In the genomic region with DNA sequence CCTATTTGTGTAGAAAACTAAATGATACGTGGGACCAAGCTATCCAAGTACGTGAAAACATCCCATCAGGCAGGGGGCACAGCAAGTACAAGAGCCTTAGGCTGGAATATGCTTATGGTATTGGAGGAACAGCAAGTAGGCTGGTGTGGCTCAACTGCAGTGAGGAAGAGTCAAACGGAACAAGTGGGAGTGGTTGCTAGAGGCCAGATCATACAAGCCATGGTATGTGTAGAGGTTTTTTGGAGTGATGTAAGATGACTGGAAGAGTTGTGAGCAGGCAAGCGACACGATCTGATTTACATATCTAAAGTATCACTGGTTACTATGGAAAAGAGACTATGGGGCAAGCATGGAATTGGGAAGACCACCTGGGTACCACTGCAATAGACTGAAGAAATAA, we compare ENCODE assay signal across 18 cellular contexts.
"Had no signal": no experiment of that assay in that cellular context is flagged by ENCODE, and none has a peak within 500 bp of the region (broad histone marks: within the 10 kb centered on the region; RNA-seq: fewer than 3 reads in every experiment).

No MANE protein-coding gene starts in this region.

- H3K27ac Mint-ChIP-seq: mesothelial cell of epicardium; T-helper 1 cell treated with Interleukin-12 subunit alpha and Interleukin-12 subunit beta and Interleukin-4 antibody, amounts not matched to agents 30 μg/mL and 1 μg/mL, for 36 hours had no signal

- H3K27me3 ChIP-seq: adrenal gland, hepatocyte, pancreas, stomach had no signal

- H3K27ac ChIP-seq: adrenal gland, coronary artery, epithelial cell of prostate, hepatocyte, pancreas, stomach, thoracic aorta had no signal

- H3K9me3 ChIP-seq: adrenal gland, pancreas, stomach, thoracic aorta had no signal

- DNase-seq: activated CD4-positive, alpha-beta T cell treated with anti-CD3 and anti-CD28 coated beads, Interleukin-2, amount 50 U/mL, for 48 hours; activated gamma-delta T cell treated with Interleukin-2 at 50 U/mL for 16 hours; caudate nucleus; effector CD8-positive, alpha-beta T cell; kidney; left ventricle myocardium superior; pancreas; retina; stimulated activated CD4-positive, alpha-beta T cell treated with anti-CD3 and anti-CD28 coated beads, Interleukin-15, amount 100 ng/mL, for 24 hours; stimulated activated CD4-positive, alpha-beta T cell treated with anti-CD3 and anti-CD28 coated beads, Interleukin-4, amount 100 ng/mL, for 24 hours; stomach had no signal

- H3K36me3 ChIP-seq: adrenal gland, pancreas, thoracic aorta had no signal

- H3K4me3 Mint-ChIP-seq: mesothelial cell of epicardium; T-helper 1 cell treated with Interleukin-12 subunit alpha and Interleukin-12 subunit beta and Interleukin-4 antibody, amounts not matched to agents 30 μg/mL and 1 μg/mL, for 36 hours had no signal

- H3K4me3 ChIP-seq: adrenal gland, coronary artery, hepatocyte, pancreas, stomach, thoracic aorta had no signal

- H3K9me3 Mint-ChIP-seq: T-helper 1 cell treated with Interleukin-12 subunit alpha and Interleukin-12 subunit beta and Interleukin-4 antibody, amounts not matched to agents 30 μg/mL and 1 μg/mL, for 36 hours had no signal

- ATAC-seq: left ventricle myocardium superior, pancreas had no signal
